In the genomic region with DNA sequence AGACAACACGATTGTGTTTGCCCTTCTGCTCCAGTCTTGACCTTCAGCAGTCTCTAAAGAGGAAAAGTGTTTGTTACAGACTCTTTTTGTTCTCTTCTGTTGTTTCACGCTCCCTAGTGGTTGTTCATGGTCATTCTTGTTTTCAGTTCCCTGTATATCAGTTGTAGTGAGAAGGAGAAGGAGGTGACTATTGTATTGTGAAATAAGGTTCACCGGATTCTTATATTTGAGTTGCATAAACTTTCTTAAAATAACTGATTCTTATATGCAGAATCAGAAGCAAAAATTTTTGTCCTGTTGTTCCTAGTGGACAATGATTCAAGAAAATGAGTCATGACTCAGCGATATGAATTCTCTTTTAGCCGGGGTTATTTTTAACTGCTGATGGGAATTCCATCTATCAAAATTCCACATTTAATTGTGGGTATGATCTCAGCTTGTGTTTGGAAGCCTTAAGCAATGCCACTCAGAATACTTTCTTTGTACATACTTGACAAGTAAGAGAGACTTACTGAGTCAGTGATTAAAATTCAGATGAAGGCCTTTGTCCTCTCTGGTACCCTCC, we compare ENCODE assay signal across 8 cellular contexts.
DNase-seq lines count a peak whose midpoint lies in the region; ATAC-seq and TF ChIP-seq lines count a peak whose summit lies in the region.

No MANE protein-coding gene starts in this region.

- H3K4me1 ChIP-seq in ACC112 (ENCODE audit: control insufficient read depth, insufficient read depth, low read length, unreplicated experiment) (peaks cover 53% of the 10 kb centered on the region), lower lobe of right lung (peaks cover 54% of the 10 kb centered on the region)

- no peaks in the 10 kb centered on the region for H3K36me3 ChIP-seq in ACC112 (ENCODE audit: insufficient read depth, low read length)
- no peaks in the 10 kb centered on the region for H3K36me3 ChIP-seq in lower lobe of right lung

- H3K27ac ChIP-seq in ACC112 (ENCODE audit: low read depth, low read length) = peak overlapping the region; percentile 85
- peak overlapping the region; percentile 39 for H3K27ac ChIP-seq in lower lobe of right lung

- H2AFZ ChIP-seq in ACC112 (ENCODE audit: low read length, unreplicated experiment) = no peak overlapping the region

- DNase-seq in NCI-H2227 treated with DMSO at 0.1 percent for 48 hours (lab: John Stamatoyannopoulos, UW) (peak; percentile 43), dermis blood vessel endothelial cell (peak; percentile 83), lower lobe of right lung (no peak), ureter (ENCODE audit: low spot score) (no peak)
- no peak for DNase-seq in stimulated activated CD4-positive, alpha-beta T cell treated with anti-CD3 and anti-CD28 coated beads, Interleukin-1b, Interleukin-23, amount 100 ng/mL, for 48 hours

- TF ChIP-seq CTCF in lower lobe of right lung (IDR thresholded peaks at IDR 0.05) = peak; percentile 52

- peak; percentile 60 for ATAC-seq in GM21423 (IDR thresholded peaks at IDR 0.05; ENCODE audit: unreplicated experiment)
- peak; percentile 84 to 87 for ATAC-seq in lower lobe of right lung
- ATAC-seq in GM19455 (IDR thresholded peaks at IDR 0.05; ENCODE audit: unreplicated experiment) = no peak

- no peaks in the 10 kb centered on the region for H3K27me3 ChIP-seq in ACC112 (ENCODE audit: insufficient read depth, low read length)
- no peaks in the 10 kb centered on the region for H3K27me3 ChIP-seq in lower lobe of right lung (ENCODE audit: low read depth)

- H3K4me3 ChIP-seq in ACC112 (ENCODE audit: low read depth, low read length) (peak overlapping the region; percentile 34), lower lobe of right lung (no peak overlapping the region)

- H3K9me3 ChIP-seq in lower lobe of right lung = no peaks in the 10 kb centered on the region

- intact Hi-C loops in lower lobe of right lung (cut with DNase I) = no loop called here

- H3K79me2 ChIP-seq in ACC112 (ENCODE audit: control insufficient read depth, insufficient read depth, low read length, unreplicated experiment) = peaks cover 58% of the 10 kb centered on the region

Comparison
In these comparisons a context has a peak if more than half of its experiments do, and no peak if none do; other contexts are left out.
1. DNase-seq: peak in NCI-H2227 treated with DMSO at 0.1 percent for 48 hours (single experiment) and dermis blood vessel endothelial cell (single experiment); none in lower lobe of right lung (single experiment), ureter (single experiment) and stimulated activated CD4-positive, alpha-beta T cell treated with anti-CD3 and anti-CD28 coated beads, Interleukin-1b, Interleukin-23, amount 100 ng/mL, for 48 hours (single experiment).